ENCODE assay signal across 26 cellular contexts in genomic region chr11:88410636-88411035, GRCh38.
DNase-seq lines count a peak whose midpoint lies in the region; ATAC-seq and TF ChIP-seq lines count a peak whose summit lies in the region.
"Had no signal": no experiment of that assay in that cellular context is flagged by ENCODE, and none has a peak within 500 bp of the region (broad histone marks: within the 10 kb centered on the region; RNA-seq: fewer than 3 reads in every experiment).

No MANE protein-coding gene starts in this region.

- ATAC-seq in esophagus mucosa (peak; percentile 80), GM18907 (IDR thresholded peaks at IDR 0.05; ENCODE audit: unreplicated experiment) (no peak)
- ATAC-seq: HepG2, K562, Panc1 had no signal

- TF ChIP-seq CTCF in MCF 10A (IDR thresholded peaks at IDR 0.05; ENCODE audit: unreplicated experiment), result no peak
- TF ChIP-seq CTCF in breast epithelium (IDR thresholded peaks at IDR 0.05), result no peak
- no peak for TF ChIP-seq CTCF in SK-N-SH (IDR thresholded peaks at IDR 0.05)

- WGBS in SK-N-SH (ENCODE audit: low lambda C conversion rate), result 25% methylated on average over 4 of the region's 4 CpGs

- no TSS peak for BruUV-seq in MCF 10A (replicated peaks; lab: Mats Ljungman, UMichigan)

- H3K27me3 ChIP-seq in breast epithelium (no peaks in the 10 kb centered on the region), SK-N-SH (ENCODE audit: insufficient read depth) (no peaks in the 10 kb centered on the region), HAP-1 (ENCODE audit: low read depth) (no peaks in the 10 kb centered on the region)
- H3K27me3 ChIP-seq: BE2C had no signal

- H4K20me1 ChIP-seq in SK-N-SH (ENCODE audit: insufficient read depth), result no peaks in the 10 kb centered on the region

- peak overlapping the region; percentile 3; the same call in 1 of the 2 replicates for H3K4me2 ChIP-seq in SK-N-SH

- no peaks in the 10 kb centered on the region for H3K27me3 Mint-ChIP-seq in MCF 10A (ENCODE audit: insufficient read depth, unreplicated experiment)
- no peaks in the 10 kb centered on the region for H3K27me3 Mint-ChIP-seq in activated T-helper 2 cell treated with anti-CD3 and anti-CD28 coated beads, Interferon-gamma antibody, Interleukin-2, Interleukin-4, amounts not matched to agents 10 μg/mL and 5 μg/mL and 100 μg/mL, durations not matched to agents 14 hours and 24 hours and 36 hours (ENCODE audit: low read depth)
- H3K27me3 Mint-ChIP-seq: CD8-positive, alpha-beta memory T cell had no signal

- no peak for TF ChIP-seq RAD21 in SK-N-SH (IDR thresholded peaks at IDR 0.05; ENCODE audit: low read length)

- peaks cover 19% of the 10 kb centered on the region for H3F3A ChIP-seq in SK-N-SH (replicated peaks; ENCODE audit: insufficient read depth)

- POLR2A ChIA-PET in MCF 10A (lab: Yijun Ruan, JAX), result interaction anchor here (0.5 to 5.4 kb wide), 20 partner anchors 8 to 1318 kb away, joined by 3 to 80 read pairs (median 4); partner anchors contain the start of genes CTSC and RAB38
- POLR2A ChIA-PET in SK-N-SH (lab: Yijun Ruan, JAX), result no interaction called here

- peak; percentile 83 for DNase-seq in MCF 10A (ENCODE audit: unreplicated experiment)
- no peak for DNase-seq in breast epithelium (ENCODE audit: low spot score in 2 of 2)
- DNase-seq in SK-N-SH, result no peak
- no peak for DNase-seq in activated T-helper 2 cell treated with anti-CD3 and anti-CD28 coated beads, Interferon-gamma antibody, Interleukin-2, Interleukin-4, amounts not matched to agents 10 μg/mL and 5 μg/mL and 100 μg/mL, durations not matched to agents 14 hours and 24 hours and 36 hours (ENCODE audit: low spot score)
- no peak for DNase-seq in HAP-1 (ENCODE audit: low spot score in 2 of 2)
- no peak for DNase-seq in activated CD8-positive, alpha-beta memory T cell treated with anti-CD3 and anti-CD28 coated beads for 24 hours
- DNase-seq: ACHN; BE2C; CD8-positive, alpha-beta memory T cell; DMS 273 treated with DMSO at 0.1 percent for 48 hours; DMS79 treated with DMSO at 0.1 percent for 48 hours; Kasumi-1; MG63; NCI-H1105 treated with DMSO at 0.1 percent for 48 hours; NCI-H146; NCI-H1930; NCI-H446 treated with DMSO at 0.1 percent for 48 hours; NCI-H526 had no signal

- H3K27ac Mint-ChIP-seq in MCF 10A (ENCODE audit: low read depth, unreplicated experiment), result peak overlapping the region; percentile 66
- no peak overlapping the region for H3K27ac Mint-ChIP-seq in activated T-helper 2 cell treated with anti-CD3 and anti-CD28 coated beads, Interferon-gamma antibody, Interleukin-2, Interleukin-4, amounts not matched to agents 10 μg/mL and 5 μg/mL and 100 μg/mL, durations not matched to agents 14 hours and 24 hours and 36 hours
- H3K27ac Mint-ChIP-seq: CD14-positive monocyte; CD8-positive, alpha-beta memory T cell had no signal

- no peaks in the 10 kb centered on the region for H3K36me3 ChIP-seq in breast epithelium
- no peaks in the 10 kb centered on the region for H3K36me3 ChIP-seq in SK-N-SH (replicated peaks in 1 of 2; ENCODE audit: control insufficient read depth in 1 of 2, insufficient read depth in 2 of 2, low read length in 1 of 2)
- no peaks in the 10 kb centered on the region for H3K36me3 ChIP-seq in HAP-1 (replicated peaks)
- H3K36me3 ChIP-seq: BE2C, MG63 had no signal

- no peaks in the 10 kb centered on the region for H3K9me3 ChIP-seq in breast epithelium
- no peaks in the 10 kb centered on the region for H3K9me3 ChIP-seq in SK-N-SH
- H3K9me3 ChIP-seq in HAP-1, result no peaks in the 10 kb centered on the region
- H3K9me3 ChIP-seq: BE2C had no signal

- H3K4me3 Mint-ChIP-seq in MCF 10A (ENCODE audit: unreplicated experiment), result peak overlapping the region; percentile 37
- H3K4me3 Mint-ChIP-seq in activated T-helper 2 cell treated with anti-CD3 and anti-CD28 coated beads, Interferon-gamma antibody, Interleukin-2, Interleukin-4, amounts not matched to agents 10 μg/mL and 5 μg/mL and 100 μg/mL, durations not matched to agents 14 hours and 24 hours and 36 hours (ENCODE audit: low read depth), result no peak overlapping the region
- H3K4me3 Mint-ChIP-seq: CD14-positive monocyte; CD8-positive, alpha-beta memory T cell had no signal

- in situ Hi-C loops in HAP-1 (cut with MboI; ENCODE audit: low sequenced_read_pairs), result no loop called here

- no peaks in the 10 kb centered on the region for H3K9me3 Mint-ChIP-seq in MCF 10A (ENCODE audit: unreplicated experiment)
- no peaks in the 10 kb centered on the region for H3K9me3 Mint-ChIP-seq in activated T-helper 2 cell treated with anti-CD3 and anti-CD28 coated beads, Interferon-gamma antibody, Interleukin-2, Interleukin-4, amounts not matched to agents 10 μg/mL and 5 μg/mL and 100 μg/mL, durations not matched to agents 14 hours and 24 hours and 36 hours
- H3K9me3 Mint-ChIP-seq: CD8-positive, alpha-beta memory T cell had no signal

- no peaks in the 10 kb centered on the region for H3K9me2 ChIP-seq in SK-N-SH

- CTCF ChIA-PET in MCF 10A (lab: Yijun Ruan, JAX), result interaction anchor here (0.7 to 1.8 kb wide), 6 partner anchors 8 to 395 kb away, joined by 3 to 6 read pairs (median 4); no protein-coding TSS in a partner anchor
- CTCF ChIA-PET in SK-N-SH (lab: Yijun Ruan, JAX), result no interaction called here

- H3K36me3 Mint-ChIP-seq in MCF 10A (ENCODE audit: insufficient read depth, unreplicated experiment), result no peaks in the 10 kb centered on the region
- peaks cover 3% of the 10 kb centered on the region for H3K36me3 Mint-ChIP-seq in activated T-helper 2 cell treated with anti-CD3 and anti-CD28 coated beads, Interferon-gamma antibody, Interleukin-2, Interleukin-4, amounts not matched to agents 10 μg/mL and 5 μg/mL and 100 μg/mL, durations not matched to agents 14 hours and 24 hours and 36 hours (ENCODE audit: low read depth)
- H3K36me3 Mint-ChIP-seq: CD14-positive monocyte; CD8-positive, alpha-beta memory T cell had no signal

- no peak overlapping the region for H3K9ac ChIP-seq in SK-N-SH

- H3K79me2 ChIP-seq in SK-N-SH (ENCODE audit: insufficient read depth), result no peaks in the 10 kb centered on the region

- intact Hi-C loops in MCF 10A (cut with micrococcal nuclease), result loop anchor here (5.0 to 10.0 kb wide), 2 partner anchors 132 to 236 kb away; partner anchors contain the start of gene RAB38
- intact Hi-C loops in breast epithelium (cut with DNase I; ENCODE audit: low total_unique reads), result no loop called here
- intact Hi-C loops in activated T-helper 2 cell treated with anti-CD3 and anti-CD28 coated beads, Interferon-gamma antibody, Interleukin-2, Interleukin-4, amounts not matched to agents 10 μg/mL and 5 μg/mL and 100 μg/mL, durations not matched to agents 14 hours and 24 hours and 36 hours (cut with micrococcal nuclease), result no loop called here

- no peak for TF ChIP-seq EP300 in SK-N-SH (IDR thresholded peaks at IDR 0.05; ENCODE audit: borderline replicate concordance in 1 of 2, low read depth in 1 of 2, low read length in 1 of 2)

- H3K4me1 Mint-ChIP-seq in MCF 10A (ENCODE audit: insufficient read depth, unreplicated experiment), result peaks cover 40% of the 10 kb centered on the region
- H3K4me1 Mint-ChIP-seq in activated T-helper 2 cell treated with anti-CD3 and anti-CD28 coated beads, Interferon-gamma antibody, Interleukin-2, Interleukin-4, amounts not matched to agents 10 μg/mL and 5 μg/mL and 100 μg/mL, durations not matched to agents 14 hours and 24 hours and 36 hours (ENCODE audit: low read depth), result peaks cover 31% of the 10 kb centered on the region

- H3K4me1 ChIP-seq in breast epithelium (no peaks in the 10 kb centered on the region), SK-N-SH (ENCODE audit: control insufficient read depth in 1 of 2, insufficient read depth in 2 of 2, low read depth in 1 of 2, low read length in 1 of 2) (peaks cover 0 to 5% of the 10 kb centered on the region in 2 experiments; a peak in 1 of 4 replicates), HAP-1 (no peaks in the 10 kb centered on the region)
- H3K4me1 ChIP-seq: BE2C had no signal

- no peak for TF ChIP-seq POLR2A in breast epithelium (IDR thresholded peaks at IDR 0.05)

- H2AFZ ChIP-seq in SK-N-SH (ENCODE audit: low read depth), result no peak overlapping the region

- H3K27ac ChIP-seq in breast epithelium, result no peak overlapping the region
- H3K27ac ChIP-seq in SK-N-SH (ENCODE audit: low read depth in 2 of 2, low read length in 1 of 2), result no peak overlapping the region
- H3K27ac ChIP-seq: 22Rv1, HL-60 had no signal

- H3K4me3 ChIP-seq in breast epithelium (no peak overlapping the region), SK-N-SH (ENCODE audit: low read depth in 2 of 2, low read length in 1 of 2) (no peak overlapping the region), HAP-1 (no peak overlapping the region)
- H3K4me3 ChIP-seq: K562, MG63 had no signal

TF ChIP-seq in SK-N-SH, 30 proteins besides CTCF, POLR2A, EP300 and RAD21 (continues in another document):
- TF ChIP-seq SMC3 (IDR thresholded peaks at IDR 0.05; ENCODE audit: low read depth, low read length), result no peak
- no peak; the same call in 1 of the 2 replicates for TF ChIP-seq PBX3 (IDR thresholded peaks at IDR 0.05)
- no peak for TF ChIP-seq GATA2 (CRISPR knock-in tag; IDR thresholded peaks at IDR 0.05)
- no peak for TF ChIP-seq RFX5 (IDR thresholded peaks at IDR 0.05; ENCODE audit: low read length)
- TF ChIP-seq FOSL2 (IDR thresholded peaks at IDR 0.05; ENCODE audit: borderline replicate concordance, low read depth), result peak; percentile 15; the same call in 1 of the 2 replicates
- no peak for TF ChIP-seq NFIC (IDR thresholded peaks at IDR 0.05; ENCODE audit: borderline replicate concordance)
- TF ChIP-seq, protein P1, sequence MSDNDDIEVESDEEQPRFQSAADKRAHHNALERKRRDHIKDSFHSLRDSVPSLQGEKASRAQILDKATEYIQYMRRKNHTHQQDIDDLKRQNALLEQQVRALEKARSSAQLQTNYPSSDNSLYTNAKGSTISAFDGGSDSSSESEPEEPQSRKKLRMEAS (IDR thresholded peaks at IDR 0.05; ENCODE audit: low read depth), result no peak
- TF ChIP-seq YY1 (IDR thresholded peaks at IDR 0.05; ENCODE audit: low read depth), result no peak
- TF ChIP-seq TCF12 (IDR thresholded peaks at IDR 0.05), result peak; percentile 61
- no peak for TF ChIP-seq JUND (IDR thresholded peaks at IDR 0.05)
- TF ChIP-seq SIN3A (IDR thresholded peaks at IDR 0.05; ENCODE audit: borderline replicate concordance, low read depth, low read length), result no peak
- no peak for TF ChIP-seq NRF1 (IDR thresholded peaks at IDR 0.05; ENCODE audit: low read depth, low read length)
- no peak for TF ChIP-seq POLR2AphosphoS5 (IDR thresholded peaks at IDR 0.05; ENCODE audit: low read depth, low read length)
